ENCODE assay signal across 26 cellular contexts in genomic region chr2:202822411-202822810, GRCh38. TPM values are rescaled to one million over a fixed set of nuclear protein-coding genes. Genes with fewer than 3 reads are reported as not detected.
DNase-seq lines count a peak whose midpoint lies in the region; ATAC-seq and TF ChIP-seq lines count a peak whose summit lies in the region.
"Had no signal": no experiment of that assay in that cellular context is flagged by ENCODE, and none has a peak within 500 bp of the region (broad histone marks: within the 10 kb centered on the region; RNA-seq: fewer than 3 reads in every experiment).

No MANE protein-coding gene starts in this region.

- no peak for ATAC-seq in stimulated activated naive B cell treated with anti-CD40 and anti-IgM and Interleukin-4, amounts not matched to agents 10 μg/mL and 1 μg/mL and 100 μg/mL, for 72 hours (replicated peaks)
- ATAC-seq in CD8-positive, alpha-beta T cell: no peak
- ATAC-seq in GM18868 (IDR thresholded peaks at IDR 0.05; ENCODE audit: unreplicated experiment) (no peak), HG03354 (IDR thresholded peaks at IDR 0.05; ENCODE audit: poor library complexity, severe bottlenecking, unreplicated experiment) (no peak)
- ATAC-seq: HCT116, left cardiac atrium, right cardiac atrium had no signal

- peaks cover 0 to 6% of the 10 kb centered on the region in 2 donors for H3K36me3 Mint-ChIP-seq in stimulated activated naive B cell treated with anti-CD40 and anti-IgM and Interleukin-4, amounts not matched to agents 10 μg/mL and 1 μg/mL and 100 μg/mL, for 72 hours
- H3K36me3 Mint-ChIP-seq in CD8-positive, alpha-beta T cell: no peaks in the 10 kb centered on the region
- H3K36me3 Mint-ChIP-seq: neural progenitor cell had no signal

- no peaks in the 10 kb centered on the region for H3K9me3 Mint-ChIP-seq in stimulated activated naive B cell treated with anti-CD40 and anti-IgM and Interleukin-4, amounts not matched to agents 10 μg/mL and 1 μg/mL and 100 μg/mL, for 72 hours
- H3K9me3 Mint-ChIP-seq in CD8-positive, alpha-beta T cell: no peaks in the 10 kb centered on the region
- H3K9me3 Mint-ChIP-seq: activated naive CD4-positive, alpha-beta T cell treated with anti-CD3 and anti-CD28 coated beads, Interleukin-2, amount 50 U/mL, for 24 hours; neural progenitor cell had no signal

- POLR2A ChIA-PET in CD8-positive, alpha-beta T cell (lab: Charles Lee): interaction anchor here (0.8 kb wide), 1 partner anchor 23 kb away, joined by 3 read pairs; no protein-coding TSS in a partner anchor

- peaks cover 6% of the 10 kb centered on the region; the same call in 1 of the 2 replicates for H3K4me1 ChIP-seq in SJCRH30
- H3K4me1 ChIP-seq in CD8-positive, alpha-beta T cell (ENCODE audit: insufficient read depth, low read length): no peaks in the 10 kb centered on the region
- H3K4me1 ChIP-seq: neural progenitor cell, parathyroid adenoma, transverse colon had no signal

- H3K4me3 ChIP-seq in SJCRH30: no peak overlapping the region
- no peak overlapping the region for H3K4me3 ChIP-seq in CD8-positive, alpha-beta T cell (ENCODE audit: low read depth, low read length)
- H3K4me3 ChIP-seq: hepatocyte, neural progenitor cell, transverse colon had no signal

- H3K27me3 Mint-ChIP-seq in stimulated activated naive B cell treated with anti-CD40 and anti-IgM and Interleukin-4, amounts not matched to agents 10 μg/mL and 1 μg/mL and 100 μg/mL, for 72 hours: no peaks in the 10 kb centered on the region
- no peaks in the 10 kb centered on the region for H3K27me3 Mint-ChIP-seq in CD8-positive, alpha-beta T cell (ENCODE audit: low read depth)
- H3K27me3 Mint-ChIP-seq: activated naive CD4-positive, alpha-beta T cell treated with anti-CD3 and anti-CD28 coated beads, Interleukin-2, amount 50 U/mL, for 24 hours had no signal

- no peaks in the 10 kb centered on the region for H3K27me3 ChIP-seq in SJCRH30
- no peaks in the 10 kb centered on the region for H3K27me3 ChIP-seq in CD8-positive, alpha-beta T cell (ENCODE audit: insufficient read depth, low read length)
- H3K27me3 ChIP-seq: hepatocyte, neural progenitor cell, transverse colon had no signal

- H3K27ac ChIP-seq in SJCRH30: no peak overlapping the region
- H3K27ac ChIP-seq in CD8-positive, alpha-beta T cell (ENCODE audit: low read depth, low read length): no peak overlapping the region
- H3K27ac ChIP-seq: hepatocyte, neural progenitor cell, parathyroid adenoma, RWPE1, transverse colon had no signal

- DNase-seq in NCI-H2196 (lab: John Stamatoyannopoulos, UW; ENCODE audit: unreplicated experiment) (peak; percentile 20), NCI-H2196 treated with DMSO at 0.1 percent for 48 hours (lab: John Stamatoyannopoulos, UW; ENCODE audit: unreplicated experiment) (no peak), LHCN-M2 (ENCODE audit: low read depth) (peak; percentile 49), SJCRH30 (peak; percentile 17 to 60)
- no peak for DNase-seq in stimulated activated naive B cell treated with anti-CD40 and anti-IgM and Interleukin-4, amounts not matched to agents 10 μg/mL and 1 μg/mL and 100 μg/mL, for 72 hours
- no peak for DNase-seq in CD8-positive, alpha-beta T cell
- DNase-seq: activated CD4-positive, alpha-beta T cell treated with anti-CD3 and anti-CD28 coated beads, Interleukin-2, amount 50 U/mL, for 48 hours; aorta; DND-41; effector CD8-positive, alpha-beta T cell; foreskin melanocyte; left cardiac atrium; NCI-H2029 treated with DMSO at 0.1 percent for 48 hours; NCI-H524 treated with DMSO at 0.1 percent for 48 hours; right cardiac atrium; stimulated activated CD4-positive, alpha-beta T cell treated with anti-CD3 and anti-CD28 coated beads, Interleukin-2, amount 100 ng/mL, for 24 hours; T-helper 1 cell; transverse colon had no signal

- H3K9me3 ChIP-seq in SJCRH30 (replicated peaks): no peaks in the 10 kb centered on the region
- no peaks in the 10 kb centered on the region for H3K9me3 ChIP-seq in CD8-positive, alpha-beta T cell (ENCODE audit: low read length)
- H3K9me3 ChIP-seq: transverse colon had no signal

- H3K4me1 Mint-ChIP-seq in stimulated activated naive B cell treated with anti-CD40 and anti-IgM and Interleukin-4, amounts not matched to agents 10 μg/mL and 1 μg/mL and 100 μg/mL, for 72 hours: peaks cover 2 to 7% of the 10 kb centered on the region in 2 donors
- H3K4me1 Mint-ChIP-seq in CD8-positive, alpha-beta T cell (ENCODE audit: low read depth): no peaks in the 10 kb centered on the region
- H3K4me1 Mint-ChIP-seq: activated naive CD4-positive, alpha-beta T cell treated with anti-CD3 and anti-CD28 coated beads, Interleukin-2, amount 50 U/mL, for 24 hours had no signal

- H3K4me3 Mint-ChIP-seq in stimulated activated naive B cell treated with anti-CD40 and anti-IgM and Interleukin-4, amounts not matched to agents 10 μg/mL and 1 μg/mL and 100 μg/mL, for 72 hours: no peak overlapping the region
- no peak overlapping the region for H3K4me3 Mint-ChIP-seq in CD8-positive, alpha-beta T cell
- H3K4me3 Mint-ChIP-seq: activated naive CD4-positive, alpha-beta T cell treated with anti-CD3 and anti-CD28 coated beads, Interleukin-2, amount 50 U/mL, for 24 hours; neural progenitor cell had no signal

- peak overlapping the region; percentile 28 for H3K27ac Mint-ChIP-seq in stimulated activated naive B cell treated with anti-CD40 and anti-IgM and Interleukin-4, amounts not matched to agents 10 μg/mL and 1 μg/mL and 100 μg/mL, for 72 hours
- H3K27ac Mint-ChIP-seq in CD8-positive, alpha-beta T cell: no peak overlapping the region
- H3K27ac Mint-ChIP-seq: activated naive CD4-positive, alpha-beta T cell treated with anti-CD3 and anti-CD28 coated beads, Interleukin-2, amount 50 U/mL, for 24 hours; neural progenitor cell had no signal

- no peak for TF ChIP-seq CTCF in CD8-positive, alpha-beta T cell (IDR thresholded peaks at IDR 0.05)

- H3K36me3 ChIP-seq in SJCRH30: no peaks in the 10 kb centered on the region
- H3K36me3 ChIP-seq in CD8-positive, alpha-beta T cell (ENCODE audit: insufficient read depth, low read length): no peaks in the 10 kb centered on the region
- H3K36me3 ChIP-seq: neural progenitor cell, transverse colon had no signal

- CTCF ChIA-PET in CD8-positive, alpha-beta T cell (lab: Charles Lee): interaction anchor here (0.7 to 1.6 kb wide), 2 partner anchors 9 to 267 kb away, joined by 3 to 4 read pairs; no protein-coding TSS in a partner anchor

- intact Hi-C loops in CD8-positive, alpha-beta T cell (cut with DNase I, micrococcal nuclease): no loop called here

RNA-seq across cellular contexts. Expression of gene ICA1L, which starts 49.2 kb away (rescaled TPM):
- total RNA-seq in LHCN-M2 (2014; rRNA removed): 2.9 and 6.0 TPM in 2 replicates
- 0.92 TPM for polyA plus RNA-seq in LHCN-M2 (2012)
- total RNA-seq in SJCRH30 (2014; rRNA removed; shearing (Covaris generic)): 4.8 and 5.8 TPM in 2 replicates
- total RNA-seq in CD8-positive, alpha-beta T cell: 1 to 10 TPM; 1.8 to 2.1 TPM

Comparison
In these comparisons a context has a peak if more than half of its experiments do, and no peak if none do; other contexts are left out.
1. DNase-seq: peak in NCI-H2196 (single experiment), LHCN-M2 (single experiment) and SJCRH30 (2 of 2); none in NCI-H2196 treated with DMSO at 0.1 percent for 48 hours (single experiment), stimulated activated naive B cell treated with anti-CD40 and anti-IgM and Interleukin-4, amounts not matched to agents 10 μg/mL and 1 μg/mL and 100 μg/mL, for 72 hours (single experiment) and CD8-positive, alpha-beta T cell (0 of 7).